25 cellular contexts compared by ENCODE assay signal in the genomic region with DNA sequence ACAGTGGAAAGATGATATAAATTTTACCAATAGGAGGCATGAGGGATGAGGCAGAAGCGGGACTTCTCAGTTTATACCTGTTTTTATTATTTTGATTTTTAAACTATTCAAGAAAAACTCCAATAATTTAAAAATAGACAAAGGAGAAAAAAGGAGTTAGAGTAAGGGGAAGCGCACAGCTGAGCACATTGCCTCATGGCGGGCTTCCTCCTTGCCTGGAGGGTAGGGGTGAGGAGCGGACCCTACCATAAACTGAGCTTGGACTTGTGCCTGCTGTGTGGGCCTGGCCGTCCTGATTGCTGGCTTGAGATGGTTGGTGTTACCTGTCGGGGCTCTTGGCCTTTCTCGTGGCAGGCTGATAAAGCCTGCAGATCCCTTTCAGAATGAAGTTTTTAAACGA. TPM values are rescaled to one million over a fixed set of nuclear protein-coding genes. Genes with fewer than 3 reads are reported as not detected.
DNase-seq lines count a peak whose midpoint lies in the region; ATAC-seq, FAIRE-seq and TF ChIP-seq lines count a peak whose summit lies in the region.
"Had no signal": no experiment of that assay in that cellular context is flagged by ENCODE, and none has a peak within 500 bp of the region (broad histone marks: within the 10 kb centered on the region; RNA-seq: fewer than 3 reads in every experiment).

No MANE protein-coding gene starts in this region.

- H3K4me3 Mint-ChIP-seq in IgD-negative memory B cell: peak overlapping the region in 1 of 4 donors; percentile 92
- H3K4me3 Mint-ChIP-seq in stimulated activated naive B cell treated with anti-CD40 and anti-IgM and Interleukin-4, amounts not matched to agents 10 μg/mL and 1 μg/mL and 100 μg/mL, for 72 hours: peak overlapping the region in 1 of 2 donors; percentile 68
- H3K4me3 Mint-ChIP-seq in GM23338: no peak overlapping the region
- H3K4me3 Mint-ChIP-seq in activated T-cell treated with anti-CD3 and anti-CD28 coated beads, Interleukin-2, amount 50 U/mL, for 24 hours: no peak overlapping the region
- H3K4me3 Mint-ChIP-seq: CD4-positive, alpha-beta memory T cell had no signal

- H3K36me3 Mint-ChIP-seq in IgD-negative memory B cell: no peaks in the 10 kb centered on the region
- peaks cover 0 to 7% of the 10 kb centered on the region in 2 donors for H3K36me3 Mint-ChIP-seq in stimulated activated naive B cell treated with anti-CD40 and anti-IgM and Interleukin-4, amounts not matched to agents 10 μg/mL and 1 μg/mL and 100 μg/mL, for 72 hours
- no peaks in the 10 kb centered on the region for H3K36me3 Mint-ChIP-seq in GM23338 (ENCODE audit: low read depth)
- H3K36me3 Mint-ChIP-seq in activated T-cell treated with anti-CD3 and anti-CD28 coated beads, Interleukin-2, amount 50 U/mL, for 24 hours (ENCODE audit: low read depth): no peaks in the 10 kb centered on the region
- H3K36me3 Mint-ChIP-seq: CD4-positive, alpha-beta memory T cell had no signal

- TF ChIP-seq CTCF in H1 (IDR thresholded peaks at IDR 0.05; ENCODE audit: control extremely low read depth in 1 of 3, insufficient read depth in 1 of 3, low read depth in 1 of 3, low read length in 3 of 3) (no peak), GM23338 (conservative IDR thresholded peaks at IDR 0.05; ENCODE audit: low read depth in 2 of 2) (no peak)

- no peaks in the 10 kb centered on the region for H3K9me3 ChIP-seq in H1 (ENCODE audit: insufficient read depth in 2 of 2, low read depth in 1 of 2, low read length in 1 of 2)
- H3K9me3 ChIP-seq: Peyer's patch had no signal

- H3K36me3 ChIP-seq in H1 (ENCODE audit: control insufficient read depth in 2 of 4, insufficient read depth in 4 of 4, low read length in 3 of 4) (no peaks in the 10 kb centered on the region), GM23338 (ENCODE audit: insufficient read depth) (no peaks in the 10 kb centered on the region)
- H3K36me3 ChIP-seq: Peyer's patch had no signal

- H3K4me1 Mint-ChIP-seq in IgD-negative memory B cell (peaks cover 24 to 28% (median 26%) of the 10 kb centered on the region in 3 donors), GM23338 (no peaks in the 10 kb centered on the region)
- H3K4me1 Mint-ChIP-seq in stimulated activated naive B cell treated with anti-CD40 and anti-IgM and Interleukin-4, amounts not matched to agents 10 μg/mL and 1 μg/mL and 100 μg/mL, for 72 hours: peaks cover 27 to 49% of the 10 kb centered on the region in 2 donors
- no peaks in the 10 kb centered on the region for H3K4me1 Mint-ChIP-seq in activated T-cell treated with anti-CD3 and anti-CD28 coated beads, Interleukin-2, amount 50 U/mL, for 24 hours (ENCODE audit: low read depth)
- H3K4me1 Mint-ChIP-seq: CD4-positive, alpha-beta memory T cell had no signal

- H3K4ac ChIP-seq in H1 (replicated peaks; ENCODE audit: insufficient read length, low read depth, low read length): no peak overlapping the region

- H3K14ac ChIP-seq in H1 (ENCODE audit: insufficient read length): no peak overlapping the region

- H3K4me2 ChIP-seq in H1 (ENCODE audit: insufficient read depth in 1 of 2, low read depth in 2 of 2, low read length in 2 of 2) (no peak overlapping the region), GM23338 (no peak overlapping the region)

- TF ChIP-seq EP300 in H1 (IDR thresholded peaks at IDR 0.05; ENCODE audit: borderline replicate concordance in 1 of 2, low read depth in 2 of 2, low read length in 2 of 2): no peak

- no peak overlapping the region for H2BK5ac ChIP-seq in H1 (ENCODE audit: low read depth, low read length)

- no peak for TF ChIP-seq RAD21 in H1 (IDR thresholded peaks at IDR 0.05 in 1 of 2, conservative IDR thresholded peaks at IDR 0.05 in 1 of 2; ENCODE audit: low read depth in 2 of 2, low read length in 2 of 2)

- H3K79me2 ChIP-seq in H1 (ENCODE audit: control insufficient read depth in 1 of 2, insufficient read depth in 2 of 2, low read length in 2 of 2) (no peaks in the 10 kb centered on the region), GM23338 (replicated peaks; ENCODE audit: insufficient read depth) (no peaks in the 10 kb centered on the region)

- H3K27me3 ChIP-seq in H1 (replicated peaks in 1 of 4; ENCODE audit: control insufficient read depth in 3 of 4, extremely low read depth in 1 of 4, insufficient read depth in 3 of 4, low read length in 3 of 4) (no peaks in the 10 kb centered on the region), GM23338 (ENCODE audit: insufficient read depth) (no peaks in the 10 kb centered on the region)
- H3K27me3 ChIP-seq: Peyer's patch had no signal

- no peak overlapping the region for H2AK5ac ChIP-seq in H1 (ENCODE audit: low read depth, low read length)

- no peak overlapping the region for H4K5ac ChIP-seq in H1 (ENCODE audit: insufficient read length, low read depth, low read length)

- H2BK15ac ChIP-seq in H1 (ENCODE audit: low read length): no peak overlapping the region

- H3K27ac ChIP-seq in H1 (ENCODE audit: low read depth, low read length) (no peak overlapping the region), GM23338 (ENCODE audit: low read depth) (no peak overlapping the region)

- no peak overlapping the region for H2BK12ac ChIP-seq in H1 (ENCODE audit: low read depth, low read length)

- H3F3A ChIP-seq in GM23338 (replicated peaks; ENCODE audit: low read depth): no peaks in the 10 kb centered on the region

- H3K27ac Mint-ChIP-seq in IgD-negative memory B cell (peak overlapping the region; percentile 59 to 91 (median 88)), GM23338 (no peak overlapping the region)
- H3K27ac Mint-ChIP-seq in stimulated activated naive B cell treated with anti-CD40 and anti-IgM and Interleukin-4, amounts not matched to agents 10 μg/mL and 1 μg/mL and 100 μg/mL, for 72 hours: peak overlapping the region; percentile 84
- H3K27ac Mint-ChIP-seq in activated T-cell treated with anti-CD3 and anti-CD28 coated beads, Interleukin-2, amount 50 U/mL, for 24 hours: no peak overlapping the region
- H3K27ac Mint-ChIP-seq: CD4-positive, alpha-beta memory T cell had no signal

- DNase-seq in CD1c-positive myeloid dendritic cell (ENCODE audit: extremely low spot score): peak; percentile 18
- no peak for DNase-seq in H1 (ENCODE audit: low read depth in 1 of 2, low spot score in 2 of 2)
- no peak for DNase-seq in stimulated activated naive B cell treated with anti-CD40 and anti-IgM and Interleukin-4, amounts not matched to agents 10 μg/mL and 1 μg/mL and 100 μg/mL, for 72 hours
- no peak for DNase-seq in AG08396 (ENCODE audit: low spot score)
- no peak for DNase-seq in GM23338 (ENCODE audit: low spot score)
- no peak for DNase-seq in activated T-cell treated with anti-CD3 and anti-CD28 coated beads, Interleukin-2, amount 50 U/mL, for 24 hours
- DNase-seq: CD4-positive, alpha-beta memory T cell; COR-L47; DMS53; GOT3; HCEC 1CT; Kasumi-1; NCI-H1092 treated with DMSO at 0.1 percent for 48 hours; NCI-H146; NCI-H1930; NCI-H2107; NCI-H446; NCI-H524 treated with DMSO at 0.1 percent for 48 hours; NCI-H774; OCI-M1; SHP77 treated with DMSO at 0.1 percent for 48 hours had no signal

- no peaks in the 10 kb centered on the region for H3K4me1 ChIP-seq in H1 (replicated peaks in 1 of 4; ENCODE audit: control insufficient read depth in 3 of 4, insufficient read depth in 4 of 4, low read length in 3 of 4)
- no peaks in the 10 kb centered on the region for H3K4me1 ChIP-seq in GM23338 (ENCODE audit: insufficient read depth)
- H3K4me1 ChIP-seq: Peyer's patch had no signal

- no peak for TF ChIP-seq POLR2A in H1 (IDR thresholded peaks at IDR 0.05; ENCODE audit: control extremely low read depth in 1 of 2, low read depth in 2 of 2, low read length in 2 of 2)

- no peak overlapping the region for H3K23ac ChIP-seq in H1 (ENCODE audit: insufficient read length)

- H2BK20ac ChIP-seq in H1 (ENCODE audit: low read length): no peak overlapping the region

- no peaks in the 10 kb centered on the region for H3K9me2 ChIP-seq in GM23338 (ENCODE audit: insufficient read depth)

- no peaks in the 10 kb centered on the region for H3K9me3 Mint-ChIP-seq in IgD-negative memory B cell
- H3K9me3 Mint-ChIP-seq in stimulated activated naive B cell treated with anti-CD40 and anti-IgM and Interleukin-4, amounts not matched to agents 10 μg/mL and 1 μg/mL and 100 μg/mL, for 72 hours: no peaks in the 10 kb centered on the region
- no peaks in the 10 kb centered on the region for H3K9me3 Mint-ChIP-seq in GM23338
- no peaks in the 10 kb centered on the region for H3K9me3 Mint-ChIP-seq in activated T-cell treated with anti-CD3 and anti-CD28 coated beads, Interleukin-2, amount 50 U/mL, for 24 hours
- H3K9me3 Mint-ChIP-seq: CD4-positive, alpha-beta memory T cell had no signal

- H3K23me2 ChIP-seq in H1 (ENCODE audit: low read depth, low read length): 0 out of 2 replicates have a peak, but pooled peaks cover 1% of the 10 kb centered on the region

- no peaks in the 10 kb centered on the region for H3K27me3 Mint-ChIP-seq in IgD-negative memory B cell
- H3K27me3 Mint-ChIP-seq in stimulated activated naive B cell treated with anti-CD40 and anti-IgM and Interleukin-4, amounts not matched to agents 10 μg/mL and 1 μg/mL and 100 μg/mL, for 72 hours: no peaks in the 10 kb centered on the region
- H3K27me3 Mint-ChIP-seq in GM23338 (ENCODE audit: insufficient read depth, low read depth, poor library complexity): peaks cover 2% of the 10 kb centered on the region
- H3K27me3 Mint-ChIP-seq in activated T-cell treated with anti-CD3 and anti-CD28 coated beads, Interleukin-2, amount 50 U/mL, for 24 hours: peaks cover 2% of the 10 kb centered on the region
- H3K27me3 Mint-ChIP-seq: CD4-positive, alpha-beta memory T cell had no signal

- FAIRE-seq in H1 (lab: Jason Lieb, UNC): no peak
- FAIRE-seq: G401.6 had no signal

- no peaks in the 10 kb centered on the region for H3K79me1 ChIP-seq in H1 (ENCODE audit: low read depth, low read length)

- CTCF ChIA-PET in H1 (lab: Charles Lee; ENCODE audit: partially characterized antibody): interaction anchor here (5.1 kb wide), 1 partner anchor 26 kb away, joined by 35 read pairs; no protein-coding TSS in a partner anchor

- POLR2A ChIA-PET in H1 (lab: Charles Lee; ENCODE audit: partially characterized antibody): no interaction called here

- no peak overlapping the region for H2BK120ac ChIP-seq in H1 (replicated peaks; ENCODE audit: low read depth, low read length)

- H3K18ac ChIP-seq in H1 (ENCODE audit: extremely low read depth, low read length): no peak overlapping the region

- no peak overlapping the region for H3K4me3 ChIP-seq in H1 (ENCODE audit: extremely low read depth in 1 of 4, insufficient read depth in 2 of 4, low read depth in 3 of 4, low read length in 4 of 4)
- H3K4me3 ChIP-seq in GM23338: no peak overlapping the region
- H3K4me3 ChIP-seq: Peyer's patch had no signal

- H3K56ac ChIP-seq in H1 (replicated peaks; ENCODE audit: insufficient read length, low read depth, low read length): no peak overlapping the region

- H4K20me1 ChIP-seq in H1 (replicated peaks in 1 of 2; ENCODE audit: control insufficient read depth in 1 of 2, insufficient read depth in 2 of 2, low read length in 2 of 2) (no peaks in the 10 kb centered on the region), GM23338 (replicated peaks; ENCODE audit: insufficient read depth) (no peaks in the 10 kb centered on the region)

- ATAC-seq in stimulated activated naive B cell treated with anti-CD40 and anti-IgM and Interleukin-4, amounts not matched to agents 10 μg/mL and 1 μg/mL and 100 μg/mL, for 72 hours (replicated peaks): no peak
- ATAC-seq in GM23338: no peak

- WGBS in H1 (ENCODE audit: extremely low coverage in 1 of 2, insufficient coverage in 1 of 2, insufficient read length in 1 of 2, insufficient replicate concordance in 2 of 2, low coverage in 1 of 2, low lambda C conversion rate in 2 of 2, missing lambda C conversion rate in 1 of 2), 2 experiments: 88% methylated on average over 8 of the region's 8 CpGs; no CpG with 5 or more reads in 1 of the 2 experiments

- no peak overlapping the region for H4K91ac ChIP-seq in H1 (replicated peaks; ENCODE audit: insufficient read length, low read length)

- 0 out of 2 replicates have a peak overlapping the region, but pooled peaks have one; percentile 22 for H4K8ac ChIP-seq in H1 (ENCODE audit: extremely low read depth, insufficient read depth, low read length)

- H2AFZ ChIP-seq in H1 (ENCODE audit: low read length): no peak overlapping the region
- no peak overlapping the region for H2AFZ ChIP-seq in GM23338

- H3K9ac ChIP-seq in H1 (replicated peaks in 1 of 4; ENCODE audit: extremely low read depth in 1 of 4, low read depth in 3 of 4, low read length in 3 of 4): no peak overlapping the region

RNA-seq across cellular contexts. Expression of gene HIP1R, which starts 15.1 kb away (rescaled TPM):
- polyA plus RNA-seq in IgD-negative memory B cell (58.3 TPM), H1 (2011; rRNA removed) (11.2 and 16.1 TPM in 2 replicates), GM23338 (2016; fragmentation: Nextera tagmentation; extraction: Ambion mirVana) (6.7 and 8.0 TPM in 2 replicates)
- 14.5 and 14.7 TPM in 2 replicates for total RNA-seq in H1 (2021; fragmentation: NEBNext Ultra II Directional; extraction: Animal tissue kit (Norgen Biotek cat#: 25700))
- polyA plus RNA-seq in H1 (2011; cell fraction: cytosol; rRNA removed): 15.5 TPM
- 101 TPM for polyA plus RNA-seq in H1 (2011; cell fraction: nucleus; rRNA removed)
- polyA plus RNA-seq in H1 (2012, experiment 1 of 2): 12.0 to 17.7 TPM (median 16.9 TPM) in 4 replicates
- 15.1 TPM for polyA plus RNA-seq in H1 (2012, experiment 2 of 2)
- 8.5 TPM for polyA plus RNA-seq in H1 (2013, experiment 1 of 2)
- polyA plus RNA-seq in H1 (2013, experiment 2 of 2): 6.9 TPM
- polyA minus RNA-seq in H1 (2011; rRNA and poly(A)+ RNA removed): 14.0 and 15.2 TPM in 2 replicates
- 10.6 TPM for polyA minus RNA-seq in H1 (2011; cell fraction: cytosol; rRNA and poly(A)+ RNA removed)
- polyA minus RNA-seq in H1 (2011; cell fraction: nucleus; rRNA and poly(A)+ RNA removed): 24.7 TPM
- 19.9 and 22.1 TPM in 2 replicates for total RNA-seq in GM23338 (2014; rRNA removed; shearing (Covaris generic))

RNA-seq across cellular contexts. Expression of gene CCDC62, which starts 45.8 kb away (rescaled TPM):
- polyA plus RNA-seq in IgD-negative memory B cell (1.3 TPM), H1 (2011; rRNA removed) (0.05 TPM in 2 replicates), GM23338 (2016; fragmentation: Nextera tagmentation; extraction: Ambion mirVana) (0.13 and 0.61 TPM in 2 replicates)
- total RNA-seq in H1 (2021; fragmentation: NEBNext Ultra II Directional; extraction: Animal tissue kit (Norgen Biotek cat#: 25700)): 0.21 and 0.41 TPM in 2 replicates
- 0.12 TPM for polyA plus RNA-seq in H1 (2011; cell fraction: cytosol; rRNA removed)
- polyA plus RNA-seq in H1 (2011; cell fraction: nucleus; rRNA removed): 0.10 TPM
- polyA plus RNA-seq in H1 (2012, experiment 1 of 2): 0.14 to 0.15 TPM (median 0.15 TPM) in 3 of 4 replicates, not detected in the other
- not detected for polyA plus RNA-seq in H1 (2012, experiment 2 of 2)
- polyA plus RNA-seq in H1 (2013, experiment 1 of 2): 0.12 TPM
- polyA plus RNA-seq in H1 (2013, experiment 2 of 2): 0.17 TPM
- 0.37 and 0.44 TPM in 2 replicates for polyA minus RNA-seq in H1 (2011; rRNA and poly(A)+ RNA removed)
- not detected for polyA minus RNA-seq in H1 (2011; cell fraction: cytosol; rRNA and poly(A)+ RNA removed)
- 0.80 TPM for polyA minus RNA-seq in H1 (2011; cell fraction: nucleus; rRNA and poly(A)+ RNA removed)
- 0.16 and 0.31 TPM in 2 replicates for total RNA-seq in GM23338 (2014; rRNA removed; shearing (Covaris generic))
- total RNA-seq: A673 had no signal

Comparison
In these comparisons a context has a peak if more than half of its experiments do, and no peak if none do; other contexts are left out.
1. H3K27ac Mint-ChIP-seq: peak in IgD-negative memory B cell (3 of 3) and stimulated activated naive B cell treated with anti-CD40 and anti-IgM and Interleukin-4, amounts not matched to agents 10 μg/mL and 1 μg/mL and 100 μg/mL, for 72 hours (single experiment); none in GM23338 (single experiment) and activated T-cell treated with anti-CD3 and anti-CD28 coated beads, Interleukin-2, amount 50 U/mL, for 24 hours (single experiment).